10 cellular contexts compared by ENCODE assay signal in genomic region chr22:45602824-45603301, GRCh38.
DNase-seq lines count a peak whose midpoint lies in the region; ATAC-seq and TF ChIP-seq lines count a peak whose summit lies in the region.
"Had no signal": no experiment of that assay in that cellular context is flagged by ENCODE, and none has a peak within 500 bp of the region (broad histone marks: within the 10 kb centered on the region; RNA-seq: fewer than 3 reads in every experiment).

No MANE protein-coding gene starts in this region.

- no peak overlapping the region for H4K91ac ChIP-seq in trophoblast cell (ENCODE audit: low read depth, low read length)

- WGBS in trophoblast cell (ENCODE audit: extremely low coverage, insufficient coverage, insufficient read length), result no CpG with 5 or more reads among the region's 15 CpGs

- H4K8ac ChIP-seq in trophoblast cell (ENCODE audit: low read depth, low read length), result no peak overlapping the region

- H3K9ac ChIP-seq in trophoblast cell (ENCODE audit: low read length), result no peak overlapping the region

- DNase-seq in DMS 273 (lab: John Stamatoyannopoulos, UW; ENCODE audit: unreplicated experiment) (peak; percentile 13), DMS 273 treated with DMSO at 0.1 percent for 48 hours (lab: John Stamatoyannopoulos, UW) (no peak), NCI-H2227 treated with DMSO at 0.1 percent for 48 hours (lab: John Stamatoyannopoulos, UW) (peak; percentile 77), brain microvascular endothelial cell (peak; percentile 47), trophoblast cell (peak; percentile 76 to 79), T-helper 9 cell (no peak)
- DNase-seq: 8988T, NCI-H187 treated with DMSO at 0.1 percent for 48 hours had no signal

- H3K9me3 ChIP-seq in trophoblast cell (ENCODE audit: insufficient read depth, low read depth, low read length), result peaks cover 8% of the 10 kb centered on the region

- no peak overlapping the region for H3K27ac ChIP-seq in brain microvascular endothelial cell
- no peak overlapping the region for H3K27ac ChIP-seq in trophoblast cell (ENCODE audit: low read depth, low read length)

- no peak overlapping the region for H3K18ac ChIP-seq in trophoblast cell (ENCODE audit: low read length)

- no peak overlapping the region for H3K4ac ChIP-seq in trophoblast cell (ENCODE audit: low read depth, low read length)

- H2BK12ac ChIP-seq in trophoblast cell (ENCODE audit: low read length), result peak overlapping the region; percentile 12

- no peak for ATAC-seq in GM19324 (IDR thresholded peaks at IDR 0.05; ENCODE audit: low FRiP score, unreplicated experiment)
- no peak for ATAC-seq in activated CD4-positive, CD25-positive, alpha-beta regulatory T cell treated with anti-CD3 and anti-CD28 coated beads, Interleukin-2, amount 50 U/mL, for 24 hours

- H3K79me1 ChIP-seq in trophoblast cell (ENCODE audit: low read length), result no peaks in the 10 kb centered on the region

- H3K4me1 ChIP-seq in trophoblast cell (ENCODE audit: control insufficient read depth in 1 of 2, insufficient read depth in 2 of 2, low read length in 2 of 2), result peaks cover 9 to 12% of the 10 kb centered on the region in 2 experiments

- H2AFZ ChIP-seq in trophoblast cell (ENCODE audit: insufficient read depth, low read length, poor library complexity), result no peak overlapping the region

- no peak overlapping the region for H4K12ac ChIP-seq in trophoblast cell (ENCODE audit: low read depth, low read length)

- no peak for TF ChIP-seq CTCF in brain microvascular endothelial cell (IDR thresholded peaks at IDR 0.05; ENCODE audit: low read depth, low read length, missing control alignments)

- H2BK120ac ChIP-seq in trophoblast cell (ENCODE audit: insufficient read depth, low read length, poor library complexity), result no peak overlapping the region

- H3K27me3 ChIP-seq in brain microvascular endothelial cell (replicated peaks), result no peaks in the 10 kb centered on the region
- no peaks in the 10 kb centered on the region for H3K27me3 ChIP-seq in trophoblast cell (ENCODE audit: insufficient read depth, low read length)

- in situ Hi-C loops in brain microvascular endothelial cell (cut with HindIII; ENCODE audit: low pct_ligation_motif_present, low sequenced_read_pairs), result no loop called here

- H2AK5ac ChIP-seq in trophoblast cell (ENCODE audit: low read length), result no peak overlapping the region

- H2BK5ac ChIP-seq in trophoblast cell (ENCODE audit: low read depth, low read length, poor library complexity), result no peak overlapping the region

- no peak overlapping the region for H3K4me3 ChIP-seq in brain microvascular endothelial cell (ENCODE audit: low read depth, low read length)
- peak overlapping the region; percentile 14 for H3K4me3 ChIP-seq in trophoblast cell (ENCODE audit: low read depth, low read length)

- H3K79me2 ChIP-seq in trophoblast cell (ENCODE audit: control insufficient read depth, insufficient read depth, low read length, poor library complexity), result no peaks in the 10 kb centered on the region

- no peak overlapping the region for H3K14ac ChIP-seq in trophoblast cell (ENCODE audit: low read length)

- H3K23ac ChIP-seq in trophoblast cell (ENCODE audit: low read length), result no peak overlapping the region

- peak overlapping the region; percentile 5 for H3K4me2 ChIP-seq in trophoblast cell (ENCODE audit: low read length)

- H3K36me3 ChIP-seq in brain microvascular endothelial cell (replicated peaks), result no peaks in the 10 kb centered on the region
- H3K36me3 ChIP-seq in trophoblast cell (ENCODE audit: control insufficient read depth in 1 of 2, insufficient read depth in 2 of 2, low read length in 2 of 2), result peaks cover 27 to 39% of the 10 kb centered on the region in 2 experiments

Comparison
In these comparisons a context has a peak if more than half of its experiments do, and no peak if none do; other contexts are left out.
1. DNase-seq: peak in DMS 273 (single experiment), NCI-H2227 treated with DMSO at 0.1 percent for 48 hours (single experiment), brain microvascular endothelial cell (single experiment) and trophoblast cell (2 of 2); none in DMS 273 treated with DMSO at 0.1 percent for 48 hours (single experiment) and T-helper 9 cell (single experiment).